ENCODE assay signal across 27 cellular contexts in the genomic region with DNA sequence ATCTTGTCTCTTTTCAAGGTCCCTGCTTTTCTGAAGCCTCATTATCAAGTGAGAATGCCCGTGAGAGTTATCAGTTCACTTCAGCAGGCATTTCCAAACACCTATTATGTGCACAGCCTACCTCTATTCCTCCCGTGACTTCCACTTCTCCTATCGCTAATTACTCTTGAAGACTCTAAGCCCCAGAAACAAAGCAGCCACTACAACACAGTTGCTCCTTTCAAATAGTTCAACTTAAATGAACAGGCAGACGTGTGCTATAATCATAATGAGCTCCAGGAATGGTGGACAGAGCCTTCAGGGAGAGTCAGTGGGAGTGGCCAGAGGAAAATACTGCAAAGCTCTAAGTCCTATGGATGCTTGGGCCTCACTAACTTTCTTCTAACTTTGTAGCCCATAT.
"Had no signal": no experiment of that assay in that cellular context is flagged by ENCODE, and none has a peak within 500 bp of the region (broad histone marks: within the 10 kb centered on the region; RNA-seq: fewer than 3 reads in every experiment).

No MANE protein-coding gene starts in this region.

- H3K36me3 ChIP-seq: left ventricle myocardium inferior, ovary, prostate gland, stomach, thyroid gland, transverse colon, upper lobe of left lung, vagina had no signal

- H3K4me3 ChIP-seq: hepatocyte, left ventricle myocardium inferior, lung, ovary, prostate gland, skin epidermis, stomach, testis, thyroid gland, transverse colon, upper lobe of left lung, vagina had no signal

- DNase-seq: islet precursor cell; left ventricle myocardium inferior; midbrain; naive thymus-derived CD8-positive, alpha-beta T cell; ovary; posterior cingulate gyrus; retina; right cardiac atrium; stimulated activated CD4-positive, alpha-beta T cell treated with anti-CD3 and anti-CD28 coated beads, Interleukin-12 subunit alpha, Interleukin-12 subunit beta, amount 100 ng/mL, for 4 hours; stimulated activated CD4-positive, alpha-beta T cell treated with anti-CD3 and anti-CD28 coated beads, Interleukin-15, amount 100 ng/mL, for 24 hours; stimulated activated CD4-positive, alpha-beta T cell treated with anti-CD3 and anti-CD28 coated beads, Interleukin-2, amount 100 ng/mL, for 24 hours; stimulated activated CD4-positive, alpha-beta T cell treated with anti-CD3 and anti-CD28 coated beads, Interleukin-4, amount 100 ng/mL, for 1 hour; stimulated activated naive B cell treated with anti-CD40 and anti-IgM and Interleukin-4, amounts not matched to agents 10 μg/mL and 1 μg/mL and 100 μg/mL, for 72 hours; stimulated activated naive CD8-positive, alpha-beta T cell treated with anti-CD3 and anti-CD28 coated beads, Interleukin-15, Interleukin-2, amounts not matched to agents 100 U/mL and 50 U/mL, for 24 hours; stomach; testis; thyroid gland; transverse colon; upper lobe of left lung had no signal

- H3K9me3 Mint-ChIP-seq: naive thymus-derived CD8-positive, alpha-beta T cell; nephron; neural crest cell; stimulated activated naive B cell treated with anti-CD40 and anti-IgM and Interleukin-4, amounts not matched to agents 10 μg/mL and 1 μg/mL and 100 μg/mL, for 72 hours had no signal

- H3K27ac ChIP-seq: hepatocyte, left ventricle myocardium inferior, ovary, prostate gland, skin epidermis, stomach, testis, thyroid gland, transverse colon, upper lobe of left lung, vagina had no signal

- H3K4me1 ChIP-seq: left ventricle myocardium inferior, prostate gland, stomach, testis, thyroid gland, transverse colon, upper lobe of left lung, vagina had no signal

- H3K4me3 Mint-ChIP-seq: naive thymus-derived CD8-positive, alpha-beta T cell; nephron; neural crest cell; stimulated activated naive B cell treated with anti-CD40 and anti-IgM and Interleukin-4, amounts not matched to agents 10 μg/mL and 1 μg/mL and 100 μg/mL, for 72 hours had no signal

- H3K27ac Mint-ChIP-seq: naive thymus-derived CD8-positive, alpha-beta T cell; nephron; stimulated activated naive B cell treated with anti-CD40 and anti-IgM and Interleukin-4, amounts not matched to agents 10 μg/mL and 1 μg/mL and 100 μg/mL, for 72 hours had no signal

- H3K27me3 ChIP-seq: hepatocyte, ovary, stomach, testis, thyroid gland, transverse colon, upper lobe of left lung, vagina had no signal

- H2AFZ ChIP-seq: hepatocyte had no signal

- H3K9me3 ChIP-seq: left ventricle myocardium inferior, ovary, prostate gland, stomach, testis, thyroid gland, transverse colon, upper lobe of left lung, vagina had no signal

- H3K4me1 Mint-ChIP-seq: naive thymus-derived CD8-positive, alpha-beta T cell; neural crest cell; stimulated activated naive B cell treated with anti-CD40 and anti-IgM and Interleukin-4, amounts not matched to agents 10 μg/mL and 1 μg/mL and 100 μg/mL, for 72 hours had no signal

- H3K36me3 Mint-ChIP-seq: naive thymus-derived CD8-positive, alpha-beta T cell; stimulated activated naive B cell treated with anti-CD40 and anti-IgM and Interleukin-4, amounts not matched to agents 10 μg/mL and 1 μg/mL and 100 μg/mL, for 72 hours had no signal

- H3K4me2 ChIP-seq: hepatocyte had no signal

- ATAC-seq: naive thymus-derived CD8-positive, alpha-beta T cell; right cardiac atrium; sciatic nerve; stimulated activated naive B cell treated with anti-CD40 and anti-IgM and Interleukin-4, amounts not matched to agents 10 μg/mL and 1 μg/mL and 100 μg/mL, for 72 hours; stimulated activated naive CD8-positive, alpha-beta T cell treated with anti-CD3 and anti-CD28 coated beads, Interleukin-15, Interleukin-2, amounts not matched to agents 100 U/mL and 50 U/mL, for 24 hours had no signal

- H3K79me2 ChIP-seq: hepatocyte had no signal
